ENCODE assay signal across 10 cellular contexts in the genomic region with DNA sequence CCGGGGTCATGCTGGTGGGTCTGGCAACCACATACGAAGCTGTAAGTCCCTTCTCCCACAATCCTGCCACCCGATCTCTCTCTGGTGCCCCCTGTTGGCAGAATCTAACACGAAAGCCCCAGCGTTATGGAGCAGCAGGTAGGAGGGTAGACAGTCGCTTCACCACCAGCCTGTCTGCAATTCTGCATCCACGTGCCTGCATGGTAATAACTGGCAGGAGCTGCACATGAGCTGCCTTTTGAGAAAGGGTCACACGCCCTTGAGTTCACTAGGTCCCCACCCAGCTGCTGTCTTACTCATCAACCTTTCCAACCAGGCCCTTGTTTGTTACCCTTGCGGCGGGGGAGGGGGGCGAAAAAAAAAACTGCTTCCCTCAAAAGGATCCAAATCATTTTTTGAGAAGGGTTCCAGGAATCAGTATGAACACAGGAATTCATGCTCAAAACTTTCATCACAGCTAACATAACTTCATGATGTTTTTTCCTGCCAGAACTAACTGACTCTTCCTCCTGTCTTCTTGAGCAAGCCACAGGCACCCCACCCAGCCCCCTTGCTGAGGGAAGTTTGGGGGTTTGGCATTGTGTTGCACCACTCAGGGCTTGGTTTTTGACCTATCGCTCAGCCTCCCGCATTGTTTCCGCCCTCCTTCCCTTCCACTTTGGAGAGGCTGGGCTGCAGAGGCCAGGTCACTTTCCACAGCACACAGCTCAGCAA. TPM values are rescaled to one million over a fixed set of nuclear protein-coding genes. Genes with fewer than 3 reads are reported as not detected.
DNase-seq lines count a peak whose midpoint lies in the region; ATAC-seq, FAIRE-seq and TF ChIP-seq lines count a peak whose summit lies in the region.
"Had no signal": no experiment of that assay in that cellular context is flagged by ENCODE, and none has a peak within 500 bp of the region (broad histone marks: within the 10 kb centered on the region; RNA-seq: fewer than 3 reads in every experiment).

No MANE protein-coding gene starts in this region.

- no peaks in the 10 kb centered on the region for H3K27me3 ChIP-seq in left lung

- H3K27ac Mint-ChIP-seq in HFFc6 = no peak overlapping the region
- no peak overlapping the region for H3K27ac Mint-ChIP-seq in chondrocyte (ENCODE audit: unreplicated experiment)

- no peak for DNase-seq in D721Med (ENCODE audit: insufficient read length, low spot score)
- DNase-seq in HFFc6 = no peak
- DNase-seq in T-helper 1 cell = peak in 3 of 5 donors; percentile 17 to 52 (median 21)
- DNase-seq in chondrocyte (ENCODE audit: low spot score) = no peak
- DNase-seq in left lung = peak; percentile 78 to 81
- DNase-seq in stimulated activated CD8-positive, alpha-beta memory T cell treated with anti-CD3 and anti-CD28 coated beads, Interleukin-12 subunit alpha, Interleukin-12 subunit beta, amount 100 ng/mL, for 4 hours (ENCODE audit: low read depth) = peak; percentile 19
- DNase-seq in NCI-H1417 treated with DMSO at 0.1 percent for 48 hours (lab: John Stamatoyannopoulos, UW) = no peak
- DNase-seq in OCI-M2 (lab: John Stamatoyannopoulos, UW; ENCODE audit: unreplicated experiment) = no peak

- no peak for FAIRE-seq in D721Med (lab: Jason Lieb, UNC)

- H3K36me3 Mint-ChIP-seq in HFFc6 (ENCODE audit: low read depth) = no peaks in the 10 kb centered on the region
- no peaks in the 10 kb centered on the region for H3K36me3 Mint-ChIP-seq in chondrocyte (ENCODE audit: low read depth)

- TF ChIP-seq CTCF in D721Med (IDR thresholded peaks at IDR 0.05; ENCODE audit: insufficient read depth, missing control alignments) = peak; percentile 43
- TF ChIP-seq CTCF in HFFc6 (IDR thresholded peaks at IDR 0.05) = peak; percentile 52; the same call in 1 of the 2 replicates
- TF ChIP-seq CTCF in chondrocyte (IDR thresholded peaks at IDR 0.05) = peak; percentile 36
- peak; percentile 12 to 62 for TF ChIP-seq CTCF in left lung (IDR thresholded peaks at IDR 0.05)

- H3K27me3 Mint-ChIP-seq in HFFc6 (ENCODE audit: insufficient read depth) (peaks cover 2% of the 10 kb centered on the region; the same call in 1 of the 2 replicates), chondrocyte (ENCODE audit: low read depth) (no peaks in the 10 kb centered on the region)

- H3K4me3 Mint-ChIP-seq in HFFc6 = no peak overlapping the region
- H3K4me3 Mint-ChIP-seq in chondrocyte (ENCODE audit: unreplicated experiment) = no peak overlapping the region

- H3K4me3 ChIP-seq in left lung = no peak overlapping the region

- H3K9me3 Mint-ChIP-seq in HFFc6 = no peaks in the 10 kb centered on the region; the same call in 1 of the 2 replicates
- H3K9me3 Mint-ChIP-seq in chondrocyte (ENCODE audit: low read depth) = peaks cover 2% of the 10 kb centered on the region

- no peaks in the 10 kb centered on the region for H3K9me3 ChIP-seq in left lung

- no peaks in the 10 kb centered on the region for H3K36me3 ChIP-seq in left lung

- intact Hi-C loops in left lung (cut with DNase I) = no loop called here

- H3K4me1 Mint-ChIP-seq in HFFc6 (ENCODE audit: low read depth) = no peaks in the 10 kb centered on the region
- H3K4me1 Mint-ChIP-seq in chondrocyte (ENCODE audit: low read depth) = no peaks in the 10 kb centered on the region

- ATAC-seq in left lung = peak; percentile 76

- peaks cover 0 to 52% of the 10 kb centered on the region in 2 donors for H3K4me1 ChIP-seq in left lung

- peak overlapping the region in 1 of 2 donors; percentile 86 for H3K27ac ChIP-seq in left lung

RNA-seq across cellular contexts. Expression of gene TMEM252, which starts 19.6 kb away (rescaled TPM):
- total RNA-seq in HFFc6 (2021; fragmentation: NEBNext Ultra II Directional; extraction: Animal tissue kit (Norgen Biotek cat#: 25700)) = not detected
- total RNA-seq in chondrocyte (not detected in 3 replicates), left lung (not detected)
- total RNA-seq: LHCN-M2, skeletal muscle tissue had no signal

Comparison
In these comparisons a context has a peak if more than half of its experiments do, and no peak if none do; other contexts are left out.
1. DNase-seq: peak in T-helper 1 cell (3 of 5), left lung (2 of 2) and stimulated activated CD8-positive, alpha-beta memory T cell treated with anti-CD3 and anti-CD28 coated beads, Interleukin-12 subunit alpha, Interleukin-12 subunit beta, amount 100 ng/mL, for 4 hours (single experiment); none in D721Med (single experiment), HFFc6 (single experiment), chondrocyte (single experiment), NCI-H1417 treated with DMSO at 0.1 percent for 48 hours (single experiment) and OCI-M2 (single experiment).
2. Peak in every context shown above with its lines, with median percentiles within 50 percentile points of each other: CTCF ChIP-seq.